Comparison of ENCODE assay signal across 9 cellular contexts in the genomic region with DNA sequence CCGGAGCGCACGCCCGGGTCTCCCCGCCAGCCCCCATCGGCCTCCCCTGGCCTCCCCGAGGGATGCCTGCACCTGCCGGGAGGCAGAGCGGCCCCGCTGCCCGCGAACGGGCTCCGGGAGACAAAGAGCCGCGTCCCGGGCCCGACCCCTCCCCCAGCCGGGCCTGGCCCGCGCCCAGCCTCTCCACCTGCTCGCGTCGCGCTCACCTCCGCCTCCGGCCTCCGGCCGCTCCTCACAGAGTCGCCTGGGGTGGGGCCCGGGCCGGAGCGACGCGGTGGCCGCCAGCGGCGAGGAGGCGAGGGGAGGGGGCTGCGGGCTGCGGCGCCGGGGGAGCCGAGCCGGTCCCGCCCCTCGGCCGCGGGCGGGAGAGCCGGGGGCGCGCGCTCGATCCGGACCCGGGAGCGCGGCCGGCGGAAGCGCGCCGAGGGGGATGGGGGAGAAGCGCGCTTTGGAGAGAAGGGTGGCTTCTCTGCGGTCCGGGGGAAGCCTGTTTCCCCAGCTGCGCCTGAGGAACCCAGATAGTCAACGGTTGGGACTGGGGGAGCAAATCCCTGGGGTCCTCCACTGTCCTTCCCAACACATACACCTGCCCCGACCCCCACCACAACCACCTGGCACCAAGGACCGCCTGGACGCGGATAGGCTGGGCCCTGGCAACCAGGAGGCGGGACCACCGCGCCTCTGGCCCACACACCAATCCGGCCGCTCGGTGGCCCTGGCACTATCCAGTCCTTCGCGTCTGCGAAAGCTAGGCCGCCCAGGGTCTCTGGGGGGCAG. TPM values are rescaled to one million over a fixed set of nuclear protein-coding genes. Genes with fewer than 3 reads are reported as not detected.
DNase-seq lines count a peak whose midpoint lies in the region; ATAC-seq and TF ChIP-seq lines count a peak whose summit lies in the region.
"Had no signal": no experiment of that assay in that cellular context is flagged by ENCODE, and none has a peak within 500 bp of the region (broad histone marks: within the 10 kb centered on the region; RNA-seq: fewer than 3 reads in every experiment).

Gene PRR36, minus strand, starts transcription at position 311 of the 777 bp plus-strand sequence. CDS start 701 bp downstream, outside the sequence.

- no peak for TF ChIP-seq CTCF in foreskin keratinocyte (conservative IDR thresholded peaks at IDR 0.05)

- peaks cover 32% of the 10 kb centered on the region for H3K4me1 Mint-ChIP-seq in activated T-cell treated with anti-CD3 and anti-CD28 coated beads, Interleukin-2, amount 50 U/mL, for 72 hours (ENCODE audit: low read depth)

- H3K9me3 Mint-ChIP-seq in activated T-cell treated with anti-CD3 and anti-CD28 coated beads, Interleukin-2, amount 50 U/mL, for 72 hours: no peaks in the 10 kb centered on the region

- peaks cover 34% of the 10 kb centered on the region for H3K27me3 ChIP-seq in foreskin keratinocyte

- ATAC-seq in activated T-cell treated with anti-CD3 and anti-CD28 coated beads, Interleukin-2, amount 50 U/mL, for 72 hours (replicated peaks in 1 of 2): peak in 1 of 2 donors; percentile 13
- no peak for ATAC-seq in foreskin keratinocyte
- no peak for ATAC-seq in GM18519 (IDR thresholded peaks at IDR 0.05; ENCODE audit: low FRiP score, unreplicated experiment)

- no peak within 1 kb of the TSS for H3K27ac ChIP-seq in foreskin keratinocyte

- no peak for TF ChIP-seq POLR2A in erythroblast (IDR thresholded peaks at IDR 0.05; ENCODE audit: low read length)

- H3K4me3 ChIP-seq in iPS-11a (ENCODE audit: low read depth, low read length): peak within 1 kb of the TSS; percentile 56

- no peaks in the 10 kb centered on the region for H3K36me3 Mint-ChIP-seq in activated T-cell treated with anti-CD3 and anti-CD28 coated beads, Interleukin-2, amount 50 U/mL, for 72 hours (ENCODE audit: insufficient read depth in 2 of 2)

- no peak within 1 kb of the TSS for H3K27ac Mint-ChIP-seq in activated T-cell treated with anti-CD3 and anti-CD28 coated beads, Interleukin-2, amount 50 U/mL, for 72 hours

- peak within 1 kb of the TSS; percentile 81 to 85 for H3K4me3 Mint-ChIP-seq in activated T-cell treated with anti-CD3 and anti-CD28 coated beads, Interleukin-2, amount 50 U/mL, for 72 hours

- no peaks in the 10 kb centered on the region for H3K4me1 ChIP-seq in foreskin keratinocyte

- DNase-seq in DMS153 treated with DMSO at 0.1 percent for 48 hours (lab: John Stamatoyannopoulos, UW; ENCODE audit: unreplicated experiment): peak; percentile 79
- peak; percentile 77 for DNase-seq in NCI-H1436 treated with DMSO at 0.1 percent for 48 hours (lab: John Stamatoyannopoulos, UW)
- peak; percentile 38 to 54 for DNase-seq in activated T-cell treated with anti-CD3 and anti-CD28 coated beads, Interleukin-2, amount 50 U/mL, for 72 hours
- peak; percentile 54 for DNase-seq in superior temporal gyrus (ENCODE audit: extremely low spot score)
- DNase-seq in foreskin keratinocyte: no peak
- DNase-seq in erythroblast (lab: John Stamatoyannopoulos, UW): no peak

- peaks cover 24% of the 10 kb centered on the region for H3K27me3 Mint-ChIP-seq in activated T-cell treated with anti-CD3 and anti-CD28 coated beads, Interleukin-2, amount 50 U/mL, for 72 hours (ENCODE audit: low read depth)

RNA-seq across cellular contexts. Expression of gene PRR36, which starts in this region (rescaled TPM):
- under 1 TPM; 0.63 to 0.96 TPM for total RNA-seq in activated T-cell treated with anti-CD3 and anti-CD28 coated beads, Interleukin-2, amount 50 U/mL, for 72 hours
- total RNA-seq in foreskin keratinocyte: 0.03 TPM in 1 of 2 replicates, not detected in the other
- 0.02 and 0.03 TPM in 2 replicates for polyA plus RNA-seq in foreskin keratinocyte
- total RNA-seq: LHCN-M2 had no signal

Comparison
In these comparisons a context has a peak if more than half of its experiments do, and no peak if none do; other contexts are left out.
1. Peak in DNase-seq in activated T-cell treated with anti-CD3 and anti-CD28 coated beads, Interleukin-2, amount 50 U/mL, for 72 hours; RNA of the gene not detected or under 1 TPM.
2. DNase-seq: peak in DMS153 treated with DMSO at 0.1 percent for 48 hours (single experiment), NCI-H1436 treated with DMSO at 0.1 percent for 48 hours (single experiment) and superior temporal gyrus (single experiment); none in foreskin keratinocyte (0 of 2) and erythroblast (0 of 2).